In genomic region chr5:34844999-34845398, GRCh38 we compare ENCODE assay signal across 21 cellular contexts. TPM values are rescaled to one million over a fixed set of nuclear protein-coding genes. Genes with fewer than 3 reads are reported as not detected.
"Had no signal": no experiment of that assay in that cellular context is flagged by ENCODE, and none has a peak within 500 bp of the region (broad histone marks: within the 10 kb centered on the region; RNA-seq: fewer than 3 reads in every experiment).

No MANE protein-coding gene starts in this region.

- H3K4me2 ChIP-seq: neural progenitor cell had no signal

- H3K9ac ChIP-seq: neural progenitor cell had no signal

- H3K4me1 ChIP-seq: foreskin keratinocyte, left ventricle myocardium inferior, lower lobe of right lung, neural progenitor cell, uterus had no signal

- H3K36me3 ChIP-seq: left ventricle myocardium inferior, lower lobe of right lung, neural progenitor cell, ovary, stomach, thoracic aorta, uterus had no signal

- H3K27ac ChIP-seq: foreskin keratinocyte, left ventricle myocardium inferior, lower lobe of right lung, neural progenitor cell, ovary, stomach, thoracic aorta, uterus had no signal

- H3K9me3 ChIP-seq: left ventricle myocardium inferior, lower lobe of right lung, ovary, stomach, thoracic aorta, uterus had no signal

- FAIRE-seq: kidney, small intestine had no signal

- ATAC-seq: effector memory CD8-positive, alpha-beta T cell; foreskin keratinocyte; left cardiac atrium; lower lobe of right lung; natural killer cell treated with Interleukin-12 subunit alpha and Interleukin-12 subunit beta and Interleukin-15 and Interleukin-18, amount 100 ng/mL, for 72 hours; right cardiac atrium had no signal

- DNase-seq: effector memory CD8-positive, alpha-beta T cell; erythroblast; foreskin keratinocyte; immature natural killer cell; kidney; left cardiac atrium; left ventricle myocardium inferior; lower lobe of right lung; midbrain; nucleus accumbens; ovary; right cardiac atrium; small intestine; stimulated activated CD4-positive, alpha-beta T cell treated with anti-CD3 and anti-CD28 coated beads, Interleukin-12 subunit alpha, Interleukin-12 subunit beta, amount 100 ng/mL, for 4 hours; stimulated activated naive CD4-positive, alpha-beta T cell; stomach; substantia nigra; uterus had no signal

- H2AFZ ChIP-seq: neural progenitor cell had no signal

- H3K27me3 ChIP-seq: foreskin keratinocyte, neural progenitor cell, ovary, stomach, uterus had no signal

- H3K4me3 ChIP-seq: left ventricle myocardium inferior, lower lobe of right lung, neural progenitor cell, ovary, stomach, thoracic aorta, uterus had no signal

RNA-seq across cellular contexts. Expression of gene TTC23L, which starts 6.0 kb away (rescaled TPM):
- total RNA-seq: left cardiac atrium; left ventricle myocardium inferior; natural killer cell treated with Interleukin-12 subunit alpha and Interleukin-12 subunit beta and Interleukin-15 and Interleukin-18, amount 100 ng/mL, for 72 hours; right cardiac atrium had no signal
- polyA plus RNA-seq: foreskin keratinocyte, immature natural killer cell, right cardiac atrium had no signal
